20 cellular contexts compared by ENCODE assay signal in genomic region chr7:96558530-96558929, GRCh38.
DNase-seq lines count a peak whose midpoint lies in the region; ATAC-seq, FAIRE-seq and TF ChIP-seq lines count a peak whose summit lies in the region.
"Had no signal": no experiment of that assay in that cellular context is flagged by ENCODE, and none has a peak within 500 bp of the region (broad histone marks: within the 10 kb centered on the region; RNA-seq: fewer than 3 reads in every experiment).

No MANE protein-coding gene starts in this region.

- H3K27me3 ChIP-seq in IMR-90 (ENCODE audit: control insufficient read depth, insufficient read depth, low read length) (no peaks in the 10 kb centered on the region), bronchial epithelial cell (ENCODE audit: control insufficient read depth, insufficient read depth, low read length) (no peaks in the 10 kb centered on the region), smooth muscle cell (ENCODE audit: low read depth) (no peaks in the 10 kb centered on the region), ascending aorta (no peaks in the 10 kb centered on the region)

- H4K20me1 ChIP-seq in IMR-90 (ENCODE audit: insufficient read depth, low read length) (no peaks in the 10 kb centered on the region), smooth muscle cell (ENCODE audit: low read depth) (no peaks in the 10 kb centered on the region)

- no peak overlapping the region for H3K18ac ChIP-seq in IMR-90 (ENCODE audit: low read depth, low read length)

- H3K4ac ChIP-seq in IMR-90 (ENCODE audit: low read depth, low read length) = no peak overlapping the region

- H3K36me3 ChIP-seq in IMR-90 (ENCODE audit: control insufficient read depth, insufficient read depth, low read length) (no peaks in the 10 kb centered on the region), bronchial epithelial cell (ENCODE audit: control insufficient read depth, insufficient read depth, low read length) (no peaks in the 10 kb centered on the region), smooth muscle cell (ENCODE audit: low read depth) (no peaks in the 10 kb centered on the region), ascending aorta (no peaks in the 10 kb centered on the region)

- H2AFZ ChIP-seq in IMR-90 (replicated peaks; ENCODE audit: low read length, poor library complexity) (no peak overlapping the region), smooth muscle cell (ENCODE audit: low read depth) (peak overlapping the region; percentile 43)

- no peak for TF ChIP-seq RAD21 in IMR-90 (IDR thresholded peaks at IDR 0.05; ENCODE audit: low read length)

- FAIRE-seq in bronchial epithelial cell (lab: Jason Lieb, UNC) = no peak
- FAIRE-seq: GM12878 had no signal

- no peak overlapping the region for H2BK5ac ChIP-seq in IMR-90 (ENCODE audit: low read depth, low read length, poor library complexity, severe bottlenecking)

- H3K4me1 ChIP-seq in IMR-90 (ENCODE audit: control insufficient read depth, insufficient read depth, low read length) (no peaks in the 10 kb centered on the region), smooth muscle cell (ENCODE audit: low read depth) (no peaks in the 10 kb centered on the region), ascending aorta (no peaks in the 10 kb centered on the region)

- H2BK15ac ChIP-seq in IMR-90 (ENCODE audit: low read depth, low read length) = no peak overlapping the region

- in situ Hi-C loops in IMR-90 (cut with MboI; ENCODE audit: low sequenced_read_pairs) = no loop called here

- no peaks in the 10 kb centered on the region for H3K9me3 ChIP-seq in IMR-90 (ENCODE audit: control insufficient read depth, insufficient read depth, low read length)
- H3K9me3 ChIP-seq in smooth muscle cell (replicated peaks; ENCODE audit: low read depth) = no peaks in the 10 kb centered on the region
- no peaks in the 10 kb centered on the region for H3K9me3 ChIP-seq in ascending aorta

- TF ChIP-seq CTCF in IMR-90 (conservative IDR thresholded peaks at IDR 0.05; ENCODE audit: low read depth, low read length) (no peak), bronchial epithelial cell (IDR thresholded peaks at IDR 0.05; ENCODE audit: insufficient read depth, low read length, severe bottlenecking) (no peak), fibroblast of villous mesenchyme (IDR thresholded peaks at IDR 0.05; ENCODE audit: insufficient read depth, low read depth, low read length) (no peak), smooth muscle cell (IDR thresholded peaks at IDR 0.05; ENCODE audit: borderline replicate concordance, insufficient read depth, poor library complexity, severe bottlenecking) (no peak), GM20000 (IDR thresholded peaks at IDR 0.05; ENCODE audit: extremely low read depth, missing control alignments) (no peak), ascending aorta (IDR thresholded peaks at IDR 0.05) (no peak)

- intact Hi-C loops in IMR-90 (cut with micrococcal nuclease) (no loop called here), ascending aorta (cut with DNase I) (no loop called here)

- H3F3A ChIP-seq in smooth muscle cell (ENCODE audit: low read depth) = no peaks in the 10 kb centered on the region

- H2BK20ac ChIP-seq in IMR-90 (ENCODE audit: low read depth, low read length) = no peak overlapping the region

- BruUV-seq in IMR-90 (replicated peaks; lab: Mats Ljungman, UMichigan) = no TSS peak

- H3K79me1 ChIP-seq in IMR-90 (ENCODE audit: low read depth in 1 of 2, low read length in 2 of 2) = no peaks in the 10 kb centered on the region

- H2AK9ac ChIP-seq in IMR-90 (replicated peaks; ENCODE audit: low read depth, low read length, poor library complexity) = no peak overlapping the region

- POLR2A ChIA-PET in IMR-90 (lab: Charles Lee; ENCODE audit: unreplicated experiment) = no interaction called here

- ATAC-seq in IMR-90 (ENCODE audit: low read depth) (peak; percentile 56), GM19023 (IDR thresholded peaks at IDR 0.05; ENCODE audit: unreplicated experiment) (no peak)
- ATAC-seq: GM12878, SK-N-SH treated with all-trans-retinoic acid at 6 μM for 48 hours had no signal

- H3K9ac ChIP-seq in IMR-90 (ENCODE audit: low read depth, low read length) (no peak overlapping the region), smooth muscle cell (ENCODE audit: low read depth) (no peak overlapping the region)

- H3K23ac ChIP-seq in IMR-90 (ENCODE audit: low read depth, low read length) = no peak overlapping the region

- no peak for TF ChIP-seq POLR2A in IMR-90 (IDR thresholded peaks at IDR 0.05; ENCODE audit: low read depth, low read length)

- H3K56ac ChIP-seq in IMR-90 (ENCODE audit: extremely low read depth, insufficient read depth, low read length) = no peak overlapping the region

- dilution Hi-C loops in IMR-90 (cut with HindIII; ENCODE audit: low sequenced_read_pairs, unreplicated experiment) = no loop called here

- H3K4me2 ChIP-seq in IMR-90 (ENCODE audit: low read depth, low read length) (peak overlapping the region; percentile 41; the same call in 1 of the 2 replicates), smooth muscle cell (peak overlapping the region; percentile 46)

- DNase-seq in IMR-90 = peak; percentile 46
- DNase-seq in bronchial epithelial cell (ENCODE audit: low read depth) = peak; percentile 25
- DNase-seq in fibroblast of villous mesenchyme (ENCODE audit: low read depth) = peak; percentile 18
- DNase-seq in smooth muscle cell (lab: John Stamatoyannopoulos, UW; ENCODE audit: unreplicated experiment) = no peak
- no peak for DNase-seq in GM20000 (ENCODE audit: low spot score)
- no peak for DNase-seq in germinal center (ENCODE audit: low spot score)
- no peak for DNase-seq in ascending aorta (ENCODE audit: low spot score in 2 of 2)
- DNase-seq: ACHN, DMS 273 treated with DMSO at 0.1 percent for 48 hours, KG1, NCI-H1417, NCI-H187 treated with DMSO at 0.1 percent for 48 hours, NCI-H226, NCI-H524, NCI-H82, OCI-M1, SHP77 treated with DMSO at 0.1 percent for 48 hours had no signal

- H4K8ac ChIP-seq in IMR-90 (ENCODE audit: low read depth in 2 of 2, low read length in 2 of 2) = no peak overlapping the region

- no peak overlapping the region for H4K5ac ChIP-seq in IMR-90 (ENCODE audit: low read depth, low read length)

- 0% methylated on average over 1 of the region's 2 CpGs; no CpG with 5 or more reads in 1 of the 2 experiments for WGBS in IMR-90 (ENCODE audit: extremely low coverage in 2 of 2, insufficient read length in 1 of 2), 2 experiments
- 73% methylated on average over 2 of the region's 2 CpGs for WGBS in smooth muscle cell (ENCODE audit: low lambda C conversion rate)

- no peaks in the 10 kb centered on the region for H3K9me1 ChIP-seq in IMR-90 (ENCODE audit: insufficient read depth, low read length)

- no peak overlapping the region for H4K91ac ChIP-seq in IMR-90 (ENCODE audit: insufficient read depth, low read depth, low read length)

- H2AK5ac ChIP-seq in IMR-90 (ENCODE audit: low read depth, low read length) = no peak overlapping the region

- no peak overlapping the region for H3K27ac ChIP-seq in IMR-90 (ENCODE audit: insufficient read depth, low read length)
- H3K27ac ChIP-seq in smooth muscle cell (ENCODE audit: low read depth) = no peak overlapping the region
- H3K27ac ChIP-seq in ascending aorta = no peak overlapping the region

- H3K4me3 ChIP-seq in IMR-90 (ENCODE audit: insufficient read depth, low read depth, low read length) (no peak overlapping the region), bronchial epithelial cell (ENCODE audit: low read depth, low read length) (no peak overlapping the region), fibroblast of villous mesenchyme (ENCODE audit: low read depth, low read length) (no peak overlapping the region), smooth muscle cell (no peak overlapping the region), ascending aorta (no peak overlapping the region)
- H3K4me3 ChIP-seq: GM12878 had no signal

- H3K14ac ChIP-seq in IMR-90 (replicated peaks; ENCODE audit: low read depth, low read length) = no peak overlapping the region

- CTCF ChIA-PET in IMR-90 (lab: Yijun Ruan, JAX) = interaction anchor here (0.6 kb wide), 1 partner anchor 32 kb away, joined by 3 read pairs; no protein-coding TSS in a partner anchor

- H2BK120ac ChIP-seq in IMR-90 (ENCODE audit: low read depth, low read length) = no peak overlapping the region

- H3K79me2 ChIP-seq in smooth muscle cell (ENCODE audit: low read depth) = no peaks in the 10 kb centered on the region

TF ChIP-seq in IMR-90, 13 proteins besides CTCF, POLR2A, EP300 and RAD21:
- no peak for TF ChIP-seq RCOR1 (IDR thresholded peaks at IDR 0.05; ENCODE audit: insufficient replicate concordance, low read length)
- no peak for TF ChIP-seq CHD1 (IDR thresholded peaks at IDR 0.05; ENCODE audit: low read depth, low read length)
- TF ChIP-seq CEBPB (IDR thresholded peaks at IDR 0.05; ENCODE audit: low read depth, low read length) = no peak
- TF ChIP-seq FOS (IDR thresholded peaks at IDR 0.05; ENCODE audit: low read depth, low read length) = no peak
- TF ChIP-seq, protein P1, sequence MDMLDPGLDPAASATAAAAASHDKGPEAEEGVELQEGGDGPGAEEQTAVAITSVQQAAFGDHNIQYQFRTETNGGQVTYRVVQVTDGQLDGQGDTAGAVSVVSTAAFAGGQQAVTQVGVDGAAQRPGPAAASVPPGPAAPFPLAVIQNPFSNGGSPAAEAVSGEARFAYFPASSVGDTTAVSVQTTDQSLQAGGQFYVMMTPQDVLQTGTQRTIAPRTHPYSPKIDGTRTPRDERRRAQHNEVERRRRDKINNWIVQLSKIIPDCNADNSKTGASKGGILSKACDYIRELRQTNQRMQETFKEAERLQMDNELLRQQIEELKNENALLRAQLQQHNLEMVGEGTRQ (IDR thresholded peaks at IDR 0.05; ENCODE audit: low read depth, low read length) = no peak
- TF ChIP-seq MAZ (IDR thresholded peaks at IDR 0.05; ENCODE audit: borderline replicate concordance, low read depth, low read length) = no peak
- TF ChIP-seq MAFK (IDR thresholded peaks at IDR 0.05; ENCODE audit: low read depth, low read length) = no peak
- TF ChIP-seq RFX5 (IDR thresholded peaks at IDR 0.05; ENCODE audit: low read depth, low read length) = no peak
- TF ChIP-seq ELK1 (IDR thresholded peaks at IDR 0.05; ENCODE audit: borderline replicate concordance, low read depth, low read length) = no peak
- no peak for TF ChIP-seq SMC3 (IDR thresholded peaks at IDR 0.05; ENCODE audit: low read depth, low read length)
- no peak for TF ChIP-seq MXI1 (IDR thresholded peaks at IDR 0.05; ENCODE audit: borderline replicate concordance, low read depth, low read length)
- no peak for TF ChIP-seq NFE2L2 (IDR thresholded peaks at IDR 0.05; ENCODE audit: low read depth, low read length)
- no peak for TF ChIP-seq BHLHE40 (IDR thresholded peaks at IDR 0.05; ENCODE audit: low read depth, low read length)

Comparison
In these comparisons a context has a peak if more than half of its experiments do, and no peak if none do; other contexts are left out.
1. DNase-seq: peak in IMR-90 (single experiment), bronchial epithelial cell (single experiment) and fibroblast of villous mesenchyme (single experiment); none in smooth muscle cell (single experiment), GM20000 (single experiment), germinal center (single experiment) and ascending aorta (0 of 2).